In genomic region chr14:98731286-98731685, GRCh38 we compare ENCODE assay signal across 35 cellular contexts.
"Had no signal": no experiment of that assay in that cellular context is flagged by ENCODE, and none has a peak within 500 bp of the region (broad histone marks: within the 10 kb centered on the region; RNA-seq: fewer than 3 reads in every experiment).

No MANE protein-coding gene starts in this region.

- H3K9me3 ChIP-seq: MG63 had no signal

- H3K4me3 ChIP-seq: MG63 had no signal

- H3K27ac ChIP-seq: KMS-11 had no signal

- H3K9ac ChIP-seq: KMS-11 had no signal

- H3K4me2 ChIP-seq: KMS-11 had no signal

- DNase-seq: Karpas-422, Kasumi-1, KG1, MG63, MM.1S, MV-4-11, NCI-H1048, NCI-H1092, NCI-H1092 treated with DMSO at 0.1 percent for 48 hours, NCI-H1105, NCI-H1105 treated with DMSO at 0.1 percent for 48 hours, NCI-H1417, NCI-H1417 treated with DMSO at 0.1 percent for 48 hours, NCI-H1436, NCI-H1436 treated with DMSO at 0.1 percent for 48 hours, NCI-H146, NCI-H1694, NCI-H1694 treated with DMSO at 0.1 percent for 48 hours, NCI-H187, NCI-H187 treated with DMSO at 0.1 percent for 48 hours, NCI-H1930, NCI-H2029, NCI-H2029 treated with DMSO at 0.1 percent for 48 hours, NCI-H2081, NCI-H2081 treated with DMSO at 0.1 percent for 48 hours, NCI-H2107, NCI-H2171, NCI-H2171 treated with DMSO at 0.1 percent for 48 hours, NCI-H2227 treated with DMSO at 0.1 percent for 48 hours, NCI-H226, NCI-H345, NCI-H446, NCI-H446 treated with DMSO at 0.1 percent for 48 hours, NCI-H510A had no signal

- H3K36me3 ChIP-seq: MG63 had no signal

- H3K27me3 ChIP-seq: MG63 had no signal
